8 cellular contexts compared by ENCODE assay signal in genomic region chr22:32050678-32051515, GRCh38. TPM values are rescaled to one million over a fixed set of nuclear protein-coding genes. Genes with fewer than 3 reads are reported as not detected.
A peak's percentile ranks its signal among the peaks of the same experiment; 100 is the strongest.
DNase-seq lines count a peak whose midpoint lies in the region; ATAC-seq and TF ChIP-seq lines count a peak whose summit lies in the region.

No MANE protein-coding gene starts in this region.

- TF ChIP-seq CTCF in PC-3 (conservative IDR thresholded peaks at IDR 0.05; ENCODE audit: low read depth, low read length) = no peak

- peak overlapping the region; percentile 21; the same call in 1 of the 2 replicates for H3K9ac ChIP-seq in PC-3 (ENCODE audit: low read length)

- peak overlapping the region; percentile 44 for H3K4me2 ChIP-seq in PC-3 (ENCODE audit: low read length)

- H2AFZ ChIP-seq in PC-3 (ENCODE audit: low read length) = no peak overlapping the region

- H3K4me1 ChIP-seq in PC-3 (ENCODE audit: insufficient read depth, low read length) = peaks cover 16% of the 10 kb centered on the region

- no peaks in the 10 kb centered on the region for H3K9me2 ChIP-seq in PC-3 (replicated peaks; ENCODE audit: low read length)

- no peaks in the 10 kb centered on the region for H3K27me3 ChIP-seq in PC-3 (ENCODE audit: low read length)

- H4K20me1 ChIP-seq in PC-3 (ENCODE audit: low read length) = no peaks in the 10 kb centered on the region

- intact Hi-C loops in PC-3 (cut with micrococcal nuclease) = no loop called here

- no peaks in the 10 kb centered on the region for H3K9me3 ChIP-seq in PC-3 (ENCODE audit: low read length)

- POLR2A ChIA-PET in PC-3 (lab: Charles Lee; ENCODE audit: unreplicated experiment) = interaction anchor here (0.6 kb wide), 1 partner anchor 74 kb away, joined by 3 read pairs; no protein-coding TSS in a partner anchor

- no peak overlapping the region for H3K4me3 ChIP-seq in PC-3 (ENCODE audit: low read length)

- H3F3A ChIP-seq in PC-3 (ENCODE audit: low read length, unreplicated experiment) = no peaks in the 10 kb centered on the region

- H3K36me3 ChIP-seq in PC-3 (ENCODE audit: low read depth, low read length) = no peaks in the 10 kb centered on the region

- BruUV-seq in PC-3 (replicated peaks; lab: Mats Ljungman, UMichigan) = TSS peak; percentile 94

- H3K79me2 ChIP-seq in PC-3 (ENCODE audit: low read length) = no peaks in the 10 kb centered on the region

- peak overlapping the region; percentile 74 for H3K27ac ChIP-seq in PC-3 (ENCODE audit: low read length)

- CTCF ChIA-PET in PC-3 (lab: Charles Lee) = interaction anchor here (0.8 kb wide), 1 partner anchor 81 kb away, joined by 3 read pairs; no protein-coding TSS in a partner anchor

- DNase-seq in stimulated activated naive CD4-positive, alpha-beta T cell treated with Interleukin-2 at 50 U/mL for 16 hours (lab: John Stamatoyannopoulos, UW) = peak; percentile 69
- no peak for DNase-seq in stimulated activated naive CD4-positive, alpha-beta T cell (lab: John Stamatoyannopoulos, UW)
- DNase-seq in PC-3 (peak; percentile 88), iPS DF 4.7 (ENCODE audit: extremely low read depth, low spot score) (peak; percentile 7), NCI-H1092 treated with DMSO at 0.1 percent for 48 hours (lab: John Stamatoyannopoulos, UW) (no peak), SHP77 (lab: John Stamatoyannopoulos, UW) (no peak)
- peak; percentile 28 for DNase-seq in activated effector memory CD4-positive, alpha-beta T cell treated with Interleukin-2 at 50 U/mL for 16 hours
- DNase-seq in stimulated activated CD8-positive, alpha-beta memory T cell treated with anti-CD3 and anti-CD28 coated beads, Interleukin-15, amount 100 ng/mL, for 4 hours (ENCODE audit: low read depth in 2 of 2) = peak; percentile 18 to 34

- ATAC-seq in PC-3 = peak; percentile 99

RNA-seq across cellular contexts. Expression of gene SLC5A1, which starts 7.8 kb away (rescaled TPM):
- total RNA-seq in PC-3 (2014; rRNA removed) = 0.12 TPM in 1 of 2 replicates, not detected in the other

Comparison
In these comparisons a context has a peak if more than half of its experiments do, and no peak if none do; other contexts are left out.
1. DNase-seq: peak in stimulated activated naive CD4-positive, alpha-beta T cell treated with Interleukin-2 at 50 U/mL for 16 hours (single experiment), PC-3 (single experiment), activated effector memory CD4-positive, alpha-beta T cell treated with Interleukin-2 at 50 U/mL for 16 hours (single experiment), iPS DF 4.7 (single experiment) and stimulated activated CD8-positive, alpha-beta memory T cell treated with anti-CD3 and anti-CD28 coated beads, Interleukin-15, amount 100 ng/mL, for 4 hours (2 of 2); none in stimulated activated naive CD4-positive, alpha-beta T cell (0 of 6), NCI-H1092 treated with DMSO at 0.1 percent for 48 hours (single experiment) and SHP77 (0 of 2).